22 cellular contexts compared by ENCODE assay signal in genomic region chr3:28198970-28199369, GRCh38. TPM values are rescaled to one million over a fixed set of nuclear protein-coding genes. Genes with fewer than 3 reads are reported as not detected.
DNase-seq lines count a peak whose midpoint lies in the region; ATAC-seq, FAIRE-seq and TF ChIP-seq lines count a peak whose summit lies in the region.
"Had no signal": no experiment of that assay in that cellular context is flagged by ENCODE, and none has a peak within 500 bp of the region (broad histone marks: within the 10 kb centered on the region; RNA-seq: fewer than 3 reads in every experiment).

No MANE protein-coding gene starts in this region.

- H3K4me3 ChIP-seq in K562 (no peak overlapping the region), left lung (no peak overlapping the region), lung (no peak overlapping the region), body of pancreas (no peak overlapping the region), smooth muscle cell (no peak overlapping the region)
- H3K4me3 ChIP-seq: A549; BLaER1 treated with 17β-estradiol and CSF1 and Interleukin-3, amounts not matched to agents 10 nM and 100 nM; GM12878 had no signal

- H3K9me3 ChIP-seq in K562 (replicated peaks; ENCODE audit: control insufficient read depth, insufficient read depth, low read depth, low read length) (no peaks in the 10 kb centered on the region), left lung (no peaks in the 10 kb centered on the region), lung (ENCODE audit: control insufficient read depth in 2 of 2, insufficient read depth in 1 of 2, low read length in 1 of 2) (peaks cover 0 to 4% of the 10 kb centered on the region in 2 donors), body of pancreas (no peaks in the 10 kb centered on the region), smooth muscle cell (replicated peaks; ENCODE audit: low read depth) (no peaks in the 10 kb centered on the region)
- H3K9me3 ChIP-seq: A549, Caco-2 had no signal

- in situ Hi-C loops in K562 (cut with MboI): no loop called here

- no peaks in the 10 kb centered on the region for H3F3A ChIP-seq in smooth muscle cell (ENCODE audit: low read depth)

- TF ChIP-seq RAD21 in K562 (CRISPR knock-in tag; conservative IDR thresholded peaks at IDR 0.05 in 1 of 2, IDR thresholded peaks at IDR 0.05 in 1 of 2): no peak

- H3K9ac ChIP-seq in K562 (ENCODE audit: insufficient read depth in 1 of 2, low read depth in 2 of 2, low read length in 2 of 2) (no peak overlapping the region), smooth muscle cell (ENCODE audit: low read depth) (no peak overlapping the region)
- H3K9ac ChIP-seq: BLaER1 treated with 17β-estradiol and CSF1 and Interleukin-3, amounts not matched to agents 10 nM and 100 nM had no signal

- no peaks in the 10 kb centered on the region for H4K20me1 ChIP-seq in K562 (replicated peaks; ENCODE audit: control insufficient read depth, insufficient read depth, low read length)
- no peaks in the 10 kb centered on the region for H4K20me1 ChIP-seq in smooth muscle cell (ENCODE audit: low read depth)
- H4K20me1 ChIP-seq: BLaER1 treated with 17β-estradiol and CSF1 and Interleukin-3, amounts not matched to agents 10 nM and 100 nM had no signal

- no peak for TF ChIP-seq EP300 in K562 (IDR thresholded peaks at IDR 0.05; ENCODE audit: low read length)

- H3K79me2 ChIP-seq in K562 (ENCODE audit: control insufficient read depth, insufficient read depth, low read length) (no peaks in the 10 kb centered on the region), smooth muscle cell (ENCODE audit: low read depth) (no peaks in the 10 kb centered on the region)

- WGBS in K562 (ENCODE audit: insufficient coverage, low coverage, missing lambda C conversion rate): 2% methylated on average over 3 of the region's 3 CpGs
- 68 to 82% methylated on average over 3 of the region's 3 CpGs for WGBS in lung, 2 donors
- WGBS in body of pancreas, 2 donors: 66 to 67% methylated on average over 3 of the region's 3 CpGs
- 88% methylated on average over 3 of the region's 3 CpGs for WGBS in smooth muscle cell (ENCODE audit: low lambda C conversion rate)

- POLR2A ChIA-PET in K562 (lab: Yijun Ruan, JAX): no interaction called here

- intact Hi-C loops in K562 (cut with micrococcal nuclease): no loop called here
- intact Hi-C loops in left lung (cut with DNase I): no loop called here
- intact Hi-C loops in body of pancreas (cut with DNase I): no loop called here

- CTCF ChIA-PET in K562 (lab: Yijun Ruan, JAX; ENCODE audit: low intra/inter-chr PET ratio): no interaction called here

- H2AFZ ChIP-seq in K562 (ENCODE audit: low read depth, low read length) (peak overlapping the region; percentile 53; the same call in 1 of the 2 replicates), smooth muscle cell (ENCODE audit: low read depth) (no peak overlapping the region)

- no peaks in the 10 kb centered on the region for H3K9me1 ChIP-seq in K562 (ENCODE audit: control insufficient read depth, insufficient read depth, low read length)

- no peak; the same call in 2 of the 3 replicates for ATAC-seq in K562
- ATAC-seq in left lung: peak; percentile 84
- ATAC-seq in lung (ENCODE audit: insufficient read depth, low FRiP score): peak; percentile 52
- no peak for ATAC-seq in body of pancreas
- ATAC-seq: A549; CD8-positive, alpha-beta T cell; GM12878 had no signal

- no peak for FAIRE-seq in K562 (lab: Jason Lieb, UNC)
- FAIRE-seq: A549, D721Med, G401.6, GM12878, GM12892, GM18507 had no signal

- no peaks in the 10 kb centered on the region for H3K27me3 ChIP-seq in K562 (ENCODE audit: control insufficient read depth in 2 of 2, insufficient read depth in 2 of 2, low read length in 2 of 2)
- H3K27me3 ChIP-seq in left lung: peaks cover 0 to 8% of the 10 kb centered on the region in 2 donors
- H3K27me3 ChIP-seq in lung (ENCODE audit: control insufficient read depth, insufficient read depth): no peaks in the 10 kb centered on the region
- H3K27me3 ChIP-seq in body of pancreas: no peaks in the 10 kb centered on the region
- H3K27me3 ChIP-seq in smooth muscle cell (ENCODE audit: low read depth): no peaks in the 10 kb centered on the region
- H3K27me3 ChIP-seq: BLaER1 treated with 17β-estradiol and CSF1 and Interleukin-3, amounts not matched to agents 10 nM and 100 nM had no signal

- DNase-seq in K562 (ENCODE audit: extremely low read depth in 1 of 4, low spot score in 3 of 4) (no peak), left lung (no peak), lung (ENCODE audit: low spot score) (no peak), body of pancreas (no peak), smooth muscle cell (lab: John Stamatoyannopoulos, UW; ENCODE audit: unreplicated experiment) (no peak)
- no peak for DNase-seq in stimulated activated naive CD4-positive, alpha-beta T cell (lab: John Stamatoyannopoulos, UW)
- DNase-seq: AML-193; Caco-2; Calu3; CD4-positive, alpha-beta T cell; CD8-positive, alpha-beta T cell; DMS79 treated with DMSO at 0.1 percent for 48 hours; GF-D8 had no signal

- BruUV-seq in K562 (replicated peaks; lab: Mats Ljungman, UMichigan): no TSS peak

- TF ChIP-seq CTCF in K562 (IDR thresholded peaks at IDR 0.05 in 2 of 3, conservative IDR thresholded peaks at IDR 0.05 in 1 of 3; ENCODE audit: insufficient read depth in 2 of 3, low read depth in 1 of 3, low read length in 3 of 3) (no peak), left lung (IDR thresholded peaks at IDR 0.05) (no peak), lung (IDR thresholded peaks at IDR 0.05; ENCODE audit: control extremely low read depth, extremely low read depth) (no peak), body of pancreas (IDR thresholded peaks at IDR 0.05) (no peak), smooth muscle cell (IDR thresholded peaks at IDR 0.05; ENCODE audit: borderline replicate concordance, insufficient read depth, poor library complexity, severe bottlenecking) (no peak)

- H3K36me3 ChIP-seq in K562 (ENCODE audit: control insufficient read depth, insufficient read depth, low read length): no peaks in the 10 kb centered on the region
- no peaks in the 10 kb centered on the region for H3K36me3 ChIP-seq in left lung
- H3K36me3 ChIP-seq in lung (ENCODE audit: control insufficient read depth in 2 of 2, insufficient read depth in 2 of 2, low read length in 2 of 2): no peaks in the 10 kb centered on the region
- no peaks in the 10 kb centered on the region for H3K36me3 ChIP-seq in body of pancreas (replicated peaks in 1 of 2; ENCODE audit: insufficient read depth in 1 of 2, low read depth in 2 of 2)
- H3K36me3 ChIP-seq in smooth muscle cell (ENCODE audit: low read depth): no peaks in the 10 kb centered on the region

- peaks cover 0 to 7% of the 10 kb centered on the region in 2 experiments; a peak in 1 of 5 replicates for H3K4me1 ChIP-seq in K562 (replicated peaks in 1 of 2; ENCODE audit: control insufficient read depth in 2 of 2, insufficient read depth in 2 of 2, low read length in 2 of 2)
- no peaks in the 10 kb centered on the region for H3K4me1 ChIP-seq in left lung
- H3K4me1 ChIP-seq in lung (ENCODE audit: control insufficient read depth in 2 of 2, insufficient read depth in 2 of 2, low read length in 2 of 2): peaks cover 0 to 2% of the 10 kb centered on the region in 2 donors
- no peaks in the 10 kb centered on the region for H3K4me1 ChIP-seq in body of pancreas
- H3K4me1 ChIP-seq in smooth muscle cell (ENCODE audit: low read depth): no peaks in the 10 kb centered on the region
- H3K4me1 ChIP-seq: A549; BLaER1 treated with 17β-estradiol and CSF1 and Interleukin-3, amounts not matched to agents 10 nM and 100 nM; Caco-2 had no signal

- H3K4me2 ChIP-seq in K562 (ENCODE audit: insufficient read depth, low read length) (no peak overlapping the region), smooth muscle cell (no peak overlapping the region)
- H3K4me2 ChIP-seq: A549; BLaER1 treated with 17β-estradiol and CSF1 and Interleukin-3, amounts not matched to agents 10 nM and 100 nM had no signal

- no peak for TF ChIP-seq POLR2A in K562 (conservative IDR thresholded peaks at IDR 0.05)
- TF ChIP-seq POLR2A in body of pancreas (IDR thresholded peaks at IDR 0.05): no peak

- no peak overlapping the region for H3K27ac ChIP-seq in K562 (ENCODE audit: extremely low read depth, low read depth, low read length)
- H3K27ac ChIP-seq in left lung: no peak overlapping the region
- H3K27ac ChIP-seq in lung (ENCODE audit: low read depth in 1 of 2, low read length in 1 of 2): no peak overlapping the region
- no peak overlapping the region for H3K27ac ChIP-seq in body of pancreas
- H3K27ac ChIP-seq in smooth muscle cell (ENCODE audit: low read depth): no peak overlapping the region
- H3K27ac ChIP-seq: 22Rv1; A549; BLaER1 treated with 17β-estradiol and CSF1 and Interleukin-3, amounts not matched to agents 10 nM and 100 nM; C4-2B had no signal

TF ChIP-seq in K562, 482 proteins besides CTCF, POLR2A, EP300 and RAD21 (continues in another document):
- no peak for TF ChIP-seq EGR1 (conservative IDR thresholded peaks at IDR 0.05)
- TF ChIP-seq SETDB1 (IDR thresholded peaks at IDR 0.05; ENCODE audit: low read length): no peak
- no peak for TF ChIP-seq HDAC1 (IDR thresholded peaks at IDR 0.05)
- TF ChIP-seq BRD9 (IDR thresholded peaks at IDR 0.05; ENCODE audit: low read depth, partially characterized antibody): no peak
- TF ChIP-seq KAT8 (IDR thresholded peaks at IDR 0.05; ENCODE audit: low read depth): no peak
- TF ChIP-seq TARDBP (IDR thresholded peaks at IDR 0.05): no peak

RNA-seq across cellular contexts. Expression of gene CMC1, which starts 42.4 kb away (rescaled TPM):
- 10.8 and 42.1 TPM in 2 replicates for total RNA-seq in K562 (2011; cell fraction: chromatin; rRNA removed; ENCODE audit: low replicate concordance)
- total RNA-seq in K562 (2011; cell fraction: nucleolus; rRNA removed): 8.3 and 11.2 TPM in 2 replicates
- total RNA-seq in K562 (2011; cell fraction: nucleoplasm; rRNA removed): 22.1 and 38.3 TPM in 2 replicates
- 15.9 and 18.0 TPM in 2 replicates for total RNA-seq in K562 (2014; rRNA removed)
- total RNA-seq in K562 (2014; rRNA removed; fragmentation: Illumina TruSeq; extraction: Trizol): 52.9 and 57.6 TPM in 2 replicates
- total RNA-seq in K562 (2015; rRNA removed; fragmentation: Illumina TruSeq; extraction: Trizol): 35.6 and 40.3 TPM in 2 replicates
- total RNA-seq in K562 (2021): 38.8 and 42.9 TPM in 2 replicates
- 58.5 and 74.6 TPM in 2 replicates for polyA plus RNA-seq in K562 (2011; rRNA removed)
- 12.2 and 20.4 TPM in 2 replicates for polyA plus RNA-seq in K562 (2011; cell fraction: cytosol; rRNA removed)
- polyA plus RNA-seq in K562 (2011; cell fraction: nucleus; rRNA removed): 15.2 and 25.7 TPM in 2 replicates
- 41.7 and 73.9 TPM in 2 replicates for polyA plus RNA-seq in K562 (2012)
- 19.8 and 44.7 TPM in 2 replicates for polyA plus RNA-seq in K562 (2014; fragmentation: Illumina TruSeq; extraction: Trizol)
- polyA plus RNA-seq in K562 (2014; fragmentation: Nextera tagmentation; extraction: Ambion mirVana): 10 to 100 TPM; 48.9 to 56.8 TPM
- polyA plus RNA-seq in K562 (2014; rRNA removed): 50.9 and 59.0 TPM in 2 replicates
- polyA minus RNA-seq in K562 (2011; rRNA and poly(A)+ RNA removed): 12.4 and 13.6 TPM in 2 replicates
- polyA minus RNA-seq in K562 (2011; cell fraction: cytosol; rRNA and poly(A)+ RNA removed): 8.9 and 13.5 TPM in 2 replicates
- polyA minus RNA-seq in K562 (2011; cell fraction: nucleus; rRNA and poly(A)+ RNA removed): 34.2 and 50.4 TPM in 2 replicates
- total RNA-seq in left lung: 10 to 100 TPM; 18.6 to 20.1 TPM
- total RNA-seq in lung: 10 to 100 TPM; 17.6 to 21.2 TPM
- 10 to 100 TPM; 32.7 to 35.6 TPM for polyA plus RNA-seq in lung
- total RNA-seq in body of pancreas: 1 to 10 TPM; 2.6 to 5.4 TPM
- total RNA-seq in smooth muscle cell: 22.5 and 23.0 TPM in 2 replicates
- 41.4 and 42.4 TPM in 2 replicates for polyA plus RNA-seq in smooth muscle cell

Comparison
In these comparisons a context has a peak if more than half of its experiments do, and no peak if none do; other contexts are left out.
1. ATAC-seq: peak in left lung (single experiment) and lung (single experiment); none in K562 (single experiment) and body of pancreas (single experiment).